Comparison of ENCODE assay signal across 26 cellular contexts in the genomic region with DNA sequence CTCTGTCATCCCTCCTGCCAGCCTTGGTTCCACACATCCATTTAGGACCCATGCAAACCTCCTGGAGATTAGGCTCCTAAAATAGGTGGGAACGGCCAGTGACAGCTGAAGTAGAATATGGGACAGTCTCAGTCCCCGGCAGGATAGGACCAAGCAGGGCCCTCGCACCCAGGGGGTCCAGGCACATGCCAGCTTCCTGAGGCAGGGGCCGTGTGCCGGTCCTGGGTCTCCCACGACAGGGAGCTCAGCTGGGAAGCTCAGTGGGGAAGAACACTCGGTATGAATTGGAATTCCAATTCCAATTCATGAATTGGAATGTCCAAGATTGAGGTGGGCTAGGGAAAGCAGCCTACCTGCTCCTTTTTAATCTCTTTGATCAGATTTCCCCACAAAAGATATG. TPM values are rescaled to one million over a fixed set of nuclear protein-coding genes. Genes with fewer than 3 reads are reported as not detected.
"Had no signal": no experiment of that assay in that cellular context is flagged by ENCODE, and none has a peak within 500 bp of the region (broad histone marks: within the 10 kb centered on the region; RNA-seq: fewer than 3 reads in every experiment).

No MANE protein-coding gene starts in this region.

- ATAC-seq: mucosa of descending colon; naive thymus-derived CD4-positive, alpha-beta T cell; natural killer cell treated with Interleukin-12 subunit alpha and Interleukin-12 subunit beta and Interleukin-15 and Interleukin-18, amount 100 ng/mL, for 72 hours; right cardiac atrium; sciatic nerve; stimulated activated naive B cell treated with anti-CD40 and anti-IgM and Interleukin-4, amounts not matched to agents 10 μg/mL and 1 μg/mL and 100 μg/mL, for 72 hours; stimulated activated naive CD8-positive, alpha-beta T cell treated with anti-CD3 and anti-CD28 coated beads, Interleukin-15, Interleukin-2, amounts not matched to agents 100 U/mL and 50 U/mL, for 24 hours; upper lobe of right lung had no signal

- H3K27ac ChIP-seq: left ventricle myocardium inferior, ovary, prostate gland, skin epidermis, stomach, suprapubic skin, thoracic aorta, tibial artery, upper lobe of right lung had no signal

- H3K9me3 ChIP-seq: left ventricle myocardium inferior, mucosa of descending colon, ovary, prostate gland, stomach, suprapubic skin, thoracic aorta, tibial artery, upper lobe of right lung had no signal

- H3K4me3 ChIP-seq: left ventricle myocardium inferior, lung, mucosa of descending colon, ovary, prostate gland, skin epidermis, stomach, suprapubic skin, thoracic aorta, tibial artery, upper lobe of right lung had no signal

- H3K4me1 ChIP-seq: prostate gland had no signal

- H3K27me3 ChIP-seq: ovary, stomach, suprapubic skin, tibial artery, upper lobe of right lung had no signal

- DNase-seq: hypothalamus; immature natural killer cell; left ventricle myocardium inferior; midbrain; mucosa of descending colon; naive thymus-derived CD4-positive, alpha-beta T cell; ovary; retina; right cardiac atrium; stimulated activated CD4-positive, alpha-beta T cell treated with anti-CD3 and anti-CD28 coated beads, Interleukin-12 subunit alpha, Interleukin-12 subunit beta, amount 100 ng/mL, for 4 hours; stimulated activated CD4-positive, alpha-beta T cell treated with anti-CD3 and anti-CD28 coated beads, Interleukin-15, amount 100 ng/mL, for 24 hours; stimulated activated CD4-positive, alpha-beta T cell treated with anti-CD3 and anti-CD28 coated beads, Interleukin-2, amount 100 ng/mL, for 24 hours; stimulated activated CD4-positive, alpha-beta T cell treated with anti-CD3 and anti-CD28 coated beads, Interleukin-4, amount 100 ng/mL, for 1 hour; stimulated activated naive B cell treated with anti-CD40 and anti-IgM and Interleukin-4, amounts not matched to agents 10 μg/mL and 1 μg/mL and 100 μg/mL, for 72 hours; stimulated activated naive CD8-positive, alpha-beta T cell treated with anti-CD3 and anti-CD28 coated beads, Interleukin-15, Interleukin-2, amounts not matched to agents 100 U/mL and 50 U/mL, for 24 hours; stomach; trophoblast cell; upper lobe of right lung had no signal

- H3K36me3 ChIP-seq: ovary had no signal

RNA-seq across cellular contexts. Expression of a gene that starts 54.3 kb away (rescaled TPM):
- total RNA-seq: naive thymus-derived CD4-positive, alpha-beta T cell; natural killer cell treated with Interleukin-12 subunit alpha and Interleukin-12 subunit beta and Interleukin-15 and Interleukin-18, amount 100 ng/mL, for 72 hours; stomach had no signal
- polyA plus RNA-seq: immature natural killer cell; naive thymus-derived CD4-positive, alpha-beta T cell had no signal
